1 cellular context compared by ENCODE assay signal in genomic region chr4:150586162-150586561, GRCh38.
TF ChIP-seq lines count a peak whose summit lies in the region.

No MANE protein-coding gene starts in this region.

TF ChIP-seq in GM23338, 12 proteins besides CTCF, POLR2A, EP300 and RAD21 (continued from another document):
- TF ChIP-seq REST (IDR thresholded peaks at IDR 0.05; ENCODE audit: unreplicated experiment) (no peak), ZNF331 (CRISPR knock-in tag; IDR thresholded peaks at IDR 0.05; ENCODE audit: low read depth) (no peak), ZNF114 (CRISPR knock-in tag; IDR thresholded peaks at IDR 0.05) (no peak), POLR2AphosphoS5 (IDR thresholded peaks at IDR 0.05; ENCODE audit: low read depth) (no peak), EZH2phosphoT487 (IDR thresholded peaks at IDR 0.05; ENCODE audit: unreplicated experiment) (no peak), NANOG (IDR thresholded peaks at IDR 0.05; ENCODE audit: borderline replicate concordance) (no peak), ZNF462 (CRISPR knock-in tag; IDR thresholded peaks at IDR 0.05) (no peak)
TF ChIP-seq in GM23338: peak in this region for 0.
